In the genomic region with DNA sequence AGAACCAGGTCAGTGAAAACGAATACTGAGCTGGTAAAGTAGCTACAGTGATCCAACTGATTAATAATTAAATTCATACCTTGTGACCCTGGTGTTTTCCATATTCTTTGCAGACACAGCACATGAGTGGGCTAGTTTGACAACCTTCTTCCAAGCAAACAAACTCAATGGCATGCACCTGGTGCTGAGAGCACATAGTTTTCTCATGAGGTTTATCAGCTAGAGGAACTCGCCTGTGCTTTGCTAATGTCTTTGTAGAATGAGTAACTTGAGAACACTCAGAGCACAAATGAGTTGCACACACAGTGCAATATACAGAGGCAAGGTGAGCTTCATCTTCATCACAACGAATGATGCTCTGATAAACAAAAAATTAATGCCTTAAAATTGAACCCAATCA, we compare ENCODE assay signal across 1 cellular context.
TF ChIP-seq lines count a peak whose summit lies in the region.

No MANE protein-coding gene starts in this region.

TF ChIP-seq in SK-N-SH treated with all-trans-retinoic acid at 6 μM for 48 hours, 23 proteins besides CTCF, POLR2A, EP300 and RAD21 (continued from another document):
- TF ChIP-seq, protein P1, sequence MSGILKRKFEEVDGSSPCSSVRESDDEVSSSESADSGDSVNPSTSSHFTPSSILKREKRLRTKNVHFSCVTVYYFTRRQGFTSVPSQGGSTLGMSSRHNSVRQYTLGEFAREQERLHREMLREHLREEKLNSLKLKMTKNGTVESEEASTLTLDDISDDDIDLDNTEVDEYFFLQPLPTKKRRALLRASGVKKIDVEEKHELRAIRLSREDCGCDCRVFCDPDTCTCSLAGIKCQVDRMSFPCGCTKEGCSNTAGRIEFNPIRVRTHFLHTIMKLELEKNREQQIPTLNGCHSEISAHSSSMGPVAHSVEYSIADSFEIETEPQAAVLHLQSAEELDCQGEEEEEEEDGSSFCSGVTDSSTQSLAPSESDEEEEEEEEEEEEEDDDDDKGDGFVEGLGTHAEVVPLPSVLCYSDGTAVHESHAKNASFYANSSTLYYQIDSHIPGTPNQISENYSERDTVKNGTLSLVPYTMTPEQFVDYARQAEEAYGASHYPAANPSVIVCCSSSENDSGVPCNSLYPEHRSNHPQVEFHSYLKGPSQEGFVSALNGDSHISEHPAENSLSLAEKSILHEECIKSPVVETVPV (CRISPR knock-in tag; IDR thresholded peaks at IDR 0.05), result no peak
- TF ChIP-seq BACH2 (CRISPR knock-in tag; IDR thresholded peaks at IDR 0.05; ENCODE audit: borderline replicate concordance) (no peak), CSDC2 (CRISPR knock-in tag; IDR thresholded peaks at IDR 0.05) (no peak)
- TF ChIP-seq, protein P2, sequence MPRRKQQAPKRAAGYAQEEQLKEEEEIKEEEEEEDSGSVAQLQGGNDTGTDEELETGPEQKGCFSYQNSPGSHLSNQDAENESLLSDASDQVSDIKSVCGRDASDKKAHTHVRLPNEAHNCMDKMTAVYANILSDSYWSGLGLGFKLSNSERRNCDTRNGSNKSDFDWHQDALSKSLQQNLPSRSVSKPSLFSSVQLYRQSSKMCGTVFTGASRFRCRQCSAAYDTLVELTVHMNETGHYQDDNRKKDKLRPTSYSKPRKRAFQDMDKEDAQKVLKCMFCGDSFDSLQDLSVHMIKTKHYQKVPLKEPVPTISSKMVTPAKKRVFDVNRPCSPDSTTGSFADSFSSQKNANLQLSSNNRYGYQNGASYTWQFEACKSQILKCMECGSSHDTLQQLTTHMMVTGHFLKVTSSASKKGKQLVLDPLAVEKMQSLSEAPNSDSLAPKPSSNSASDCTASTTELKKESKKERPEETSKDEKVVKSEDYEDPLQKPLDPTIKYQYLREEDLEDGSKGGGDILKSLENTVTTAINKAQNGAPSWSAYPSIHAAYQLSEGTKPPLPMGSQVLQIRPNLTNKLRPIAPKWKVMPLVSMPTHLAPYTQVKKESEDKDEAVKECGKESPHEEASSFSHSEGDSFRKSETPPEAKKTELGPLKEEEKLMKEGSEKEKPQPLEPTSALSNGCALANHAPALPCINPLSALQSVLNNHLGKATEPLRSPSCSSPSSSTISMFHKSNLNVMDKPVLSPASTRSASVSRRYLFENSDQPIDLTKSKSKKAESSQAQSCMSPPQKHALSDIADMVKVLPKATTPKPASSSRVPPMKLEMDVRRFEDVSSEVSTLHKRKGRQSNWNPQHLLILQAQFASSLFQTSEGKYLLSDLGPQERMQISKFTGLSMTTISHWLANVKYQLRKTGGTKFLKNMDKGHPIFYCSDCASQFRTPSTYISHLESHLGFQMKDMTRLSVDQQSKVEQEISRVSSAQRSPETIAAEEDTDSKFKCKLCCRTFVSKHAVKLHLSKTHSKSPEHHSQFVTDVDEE (CRISPR knock-in tag; IDR thresholded peaks at IDR 0.05), result no peak
